ENCODE assay signal across 18 cellular contexts in the genomic region with DNA sequence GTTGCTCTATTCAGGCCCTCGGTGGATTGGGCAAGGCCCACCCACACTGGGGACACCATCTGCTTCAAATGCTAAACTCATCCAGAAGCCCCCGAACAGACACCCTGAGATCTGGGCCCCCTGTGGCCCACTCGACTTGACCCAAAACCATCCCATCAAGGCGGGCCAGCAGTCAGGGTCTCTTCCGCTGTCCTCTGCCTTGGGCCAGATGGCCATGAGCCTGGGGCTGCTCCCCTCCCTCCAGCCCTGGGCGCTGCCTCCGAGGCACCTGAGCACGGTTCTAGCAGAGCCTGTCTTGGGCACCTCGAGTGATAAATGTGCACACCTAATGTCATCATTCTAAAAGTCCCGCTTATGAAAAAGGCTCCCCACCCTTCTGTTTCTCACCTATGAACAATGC.
DNase-seq lines count a peak whose midpoint lies in the region; ATAC-seq lines count a peak whose summit lies in the region.
"Had no signal": no experiment of that assay in that cellular context is flagged by ENCODE, and none has a peak within 500 bp of the region (broad histone marks: within the 10 kb centered on the region; RNA-seq: fewer than 3 reads in every experiment).

No MANE protein-coding gene starts in this region.

- no peak overlapping the region for H3K4me3 Mint-ChIP-seq in naive thymus-derived CD4-positive, alpha-beta T cell
- H3K4me3 Mint-ChIP-seq: B cell; CD4-positive, alpha-beta T cell; CD8-positive, alpha-beta T cell had no signal

- H3K27ac Mint-ChIP-seq in naive thymus-derived CD4-positive, alpha-beta T cell: no peak overlapping the region
- H3K27ac Mint-ChIP-seq: B cell; CD4-positive, alpha-beta T cell; CD8-positive, alpha-beta T cell had no signal

- peak overlapping the region; percentile 46 for H3K4me2 ChIP-seq in BLaER1
- H3K4me2 ChIP-seq: A549 had no signal

- peaks cover 0 to 4% (median 0%) of the 10 kb centered on the region in 11 donors for H3K9me3 Mint-ChIP-seq in naive thymus-derived CD4-positive, alpha-beta T cell
- H3K9me3 Mint-ChIP-seq: CD4-positive, alpha-beta T cell; CD8-positive, alpha-beta T cell had no signal

- no peaks in the 10 kb centered on the region for H3K4me1 Mint-ChIP-seq in naive thymus-derived CD4-positive, alpha-beta T cell
- H3K4me1 Mint-ChIP-seq: B cell had no signal

- no peaks in the 10 kb centered on the region for H3K27me3 ChIP-seq in BLaER1
- H3K27me3 ChIP-seq in naive thymus-derived CD4-positive, alpha-beta T cell (ENCODE audit: control insufficient read depth in 2 of 2, insufficient read depth in 2 of 2, low read length in 2 of 2): no peaks in the 10 kb centered on the region

- intact Hi-C loops in naive thymus-derived CD4-positive, alpha-beta T cell (cut with micrococcal nuclease): no loop called here

- H3K27ac ChIP-seq in BLaER1: no peak overlapping the region
- no peak overlapping the region for H3K27ac ChIP-seq in naive thymus-derived CD4-positive, alpha-beta T cell (ENCODE audit: low read depth, low read length)
- H3K27ac ChIP-seq: 22Rv1, A549, C4-2B had no signal

- H3K9me3 ChIP-seq in BLaER1: peaks cover 3% of the 10 kb centered on the region; the same call in 1 of the 2 replicates
- H3K9me3 ChIP-seq in naive thymus-derived CD4-positive, alpha-beta T cell (ENCODE audit: control insufficient read depth in 2 of 3, low read length in 3 of 3): no peaks in the 10 kb centered on the region
- H3K9me3 ChIP-seq: A549, Caco-2 had no signal

- H3K36me3 ChIP-seq in BLaER1: no peaks in the 10 kb centered on the region
- H3K36me3 ChIP-seq in naive thymus-derived CD4-positive, alpha-beta T cell (ENCODE audit: control insufficient read depth in 2 of 3, insufficient read depth in 3 of 3, low read length in 3 of 3): no peaks in the 10 kb centered on the region

- no peaks in the 10 kb centered on the region for H4K20me1 ChIP-seq in BLaER1

- POLR2A ChIA-PET in naive thymus-derived CD4-positive, alpha-beta T cell (lab: Charles Lee): no interaction called here

- CTCF ChIA-PET in naive thymus-derived CD4-positive, alpha-beta T cell (lab: Charles Lee): no interaction called here

- no peak overlapping the region for H3K4me3 ChIP-seq in BLaER1
- no peak overlapping the region for H3K4me3 ChIP-seq in naive thymus-derived CD4-positive, alpha-beta T cell (ENCODE audit: low read length)
- H3K4me3 ChIP-seq: A549, GM12878 had no signal

- ATAC-seq in naive thymus-derived CD4-positive, alpha-beta T cell: peak; percentile 17
- ATAC-seq: A549; CD8-positive, alpha-beta T cell; GM12878 had no signal

- peaks cover 25% of the 10 kb centered on the region for H3K4me1 ChIP-seq in BLaER1
- H3K4me1 ChIP-seq in naive thymus-derived CD4-positive, alpha-beta T cell (ENCODE audit: control insufficient read depth in 2 of 2, insufficient read depth in 2 of 2, low read length in 2 of 2): no peaks in the 10 kb centered on the region
- H3K4me1 ChIP-seq: A549, Caco-2 had no signal

- H3K27me3 Mint-ChIP-seq in naive thymus-derived CD4-positive, alpha-beta T cell: peaks cover 0 to 11% (median 5%) of the 10 kb centered on the region in 5 donors
- H3K27me3 Mint-ChIP-seq: B cell; CD4-positive, alpha-beta T cell had no signal

- H3K36me3 Mint-ChIP-seq in naive thymus-derived CD4-positive, alpha-beta T cell: peaks cover 0 to 5% (median 0%) of the 10 kb centered on the region in 5 donors
- H3K36me3 Mint-ChIP-seq: CD8-positive, alpha-beta T cell had no signal

- DNase-seq in naive thymus-derived CD4-positive, alpha-beta T cell: no peak
- DNase-seq in ureter (ENCODE audit: low spot score) (peak; percentile 20), NCI-H1092 (lab: John Stamatoyannopoulos, UW) (no peak), DMS79 treated with DMSO at 0.1 percent for 48 hours (lab: John Stamatoyannopoulos, UW) (no peak)
- DNase-seq: AML-193; Caco-2; Calu3; CD4-positive, alpha-beta T cell; DND-41; EL; GDM1 had no signal

- no peak overlapping the region for H3K9ac ChIP-seq in BLaER1
